Comparison of ENCODE assay signal across 8 cellular contexts in genomic region chr14:66509874-66510273, GRCh38. TPM values are rescaled to one million over a fixed set of nuclear protein-coding genes. Genes with fewer than 3 reads are reported as not detected.
A peak's percentile ranks its signal among the peaks of the same experiment; 100 is the strongest.
DNase-seq lines count a peak whose midpoint lies in the region; ATAC-seq, FAIRE-seq and TF ChIP-seq lines count a peak whose summit lies in the region.

No MANE protein-coding gene starts in this region.

- intact Hi-C loops in gastrocnemius medialis (cut with DNase I; ENCODE audit: low total_unique reads), result loop anchor here (5.0 to 10.0 kb wide), 5 partner anchors 113 to 1098 kb away; partner anchors contain the start of genes ATP6V1D and FUT8

- H3K9me3 ChIP-seq in gastrocnemius medialis, result no peaks in the 10 kb centered on the region

- TF ChIP-seq CTCF in GM12864 (IDR thresholded peaks at IDR 0.05; ENCODE audit: low read depth, low read length, missing control alignments) (no peak), fibroblast of pulmonary artery (IDR thresholded peaks at IDR 0.05; ENCODE audit: low read length, missing control alignments) (no peak), gastrocnemius medialis (IDR thresholded peaks at IDR 0.05 in 4 of 5, conservative IDR thresholded peaks at IDR 0.05 in 1 of 5) (no peak)

- H3K4me3 ChIP-seq in GM12864 (ENCODE audit: low read depth, low read length), result peak overlapping the region; percentile 96
- H3K4me3 ChIP-seq in fibroblast of pulmonary artery (replicated peaks; ENCODE audit: low read depth, low read length), result peak overlapping the region; percentile 82
- H3K4me3 ChIP-seq in gastrocnemius medialis, result peak overlapping the region; percentile 87 to 96 (median 92)

- DNase-seq in GM12864 (ENCODE audit: low read depth), result no peak
- no peak for DNase-seq in fibroblast of pulmonary artery (ENCODE audit: low read depth)
- DNase-seq in gastrocnemius medialis, result no peak
- no peak for DNase-seq in NAMALWA (ENCODE audit: low spot score)
- no peak for DNase-seq in RCC 7860 (ENCODE audit: low spot score)

- peaks cover 60% of the 10 kb centered on the region in 2 donors for H3K4me1 ChIP-seq in gastrocnemius medialis

- FAIRE-seq in RCC 7860 (lab: Jason Lieb, UNC), result no peak

- H3K27me3 ChIP-seq in gastrocnemius medialis, result no peaks in the 10 kb centered on the region

- H3K27ac ChIP-seq in gastrocnemius medialis, result peak overlapping the region; percentile 95 to 100 (median 96)

- no peak for ATAC-seq in SK-N-SH treated with all-trans-retinoic acid at 6 μM for 48 hours
- no peak for ATAC-seq in gastrocnemius medialis
- no peak for ATAC-seq in GM18867 (IDR thresholded peaks at IDR 0.05; ENCODE audit: unreplicated experiment)
- ATAC-seq in GM18873 (IDR thresholded peaks at IDR 0.05; ENCODE audit: low FRiP score, unreplicated experiment), result no peak

- in situ Hi-C loops in gastrocnemius medialis (cut with MboI; ENCODE audit: low sequenced_read_pairs in 4 of 4), result no loop called here

- no peak for TF ChIP-seq POLR2A in gastrocnemius medialis (IDR thresholded peaks at IDR 0.05)

- H3K36me3 ChIP-seq in gastrocnemius medialis, result no peaks in the 10 kb centered on the region

TF ChIP-seq in SK-N-SH treated with all-trans-retinoic acid at 6 μM for 48 hours, 23 proteins besides CTCF, POLR2A, EP300 and RAD21:
- TF ChIP-seq ZFP30 (CRISPR knock-in tag; IDR thresholded peaks at IDR 0.05) (no peak), ISL1 (CRISPR knock-in tag; IDR thresholded peaks at IDR 0.05) (peak; percentile 48; the same call in 1 of the 2 replicates), ZC3H10 (CRISPR knock-in tag; IDR thresholded peaks at IDR 0.05) (no peak)

RNA-seq across cellular contexts. Expression of gene GPHN, which starts 1.9 kb away (rescaled TPM):
- total RNA-seq in gastrocnemius medialis, result 10 to 100 TPM; 10.3 to 33.3 (median 23.5) TPM

RNA-seq across cellular contexts. Expression of gene CCDC196, which starts 23.7 kb away (rescaled TPM):
- total RNA-seq in gastrocnemius medialis, result not detected
